ENCODE assay signal across 8 cellular contexts in the genomic region with DNA sequence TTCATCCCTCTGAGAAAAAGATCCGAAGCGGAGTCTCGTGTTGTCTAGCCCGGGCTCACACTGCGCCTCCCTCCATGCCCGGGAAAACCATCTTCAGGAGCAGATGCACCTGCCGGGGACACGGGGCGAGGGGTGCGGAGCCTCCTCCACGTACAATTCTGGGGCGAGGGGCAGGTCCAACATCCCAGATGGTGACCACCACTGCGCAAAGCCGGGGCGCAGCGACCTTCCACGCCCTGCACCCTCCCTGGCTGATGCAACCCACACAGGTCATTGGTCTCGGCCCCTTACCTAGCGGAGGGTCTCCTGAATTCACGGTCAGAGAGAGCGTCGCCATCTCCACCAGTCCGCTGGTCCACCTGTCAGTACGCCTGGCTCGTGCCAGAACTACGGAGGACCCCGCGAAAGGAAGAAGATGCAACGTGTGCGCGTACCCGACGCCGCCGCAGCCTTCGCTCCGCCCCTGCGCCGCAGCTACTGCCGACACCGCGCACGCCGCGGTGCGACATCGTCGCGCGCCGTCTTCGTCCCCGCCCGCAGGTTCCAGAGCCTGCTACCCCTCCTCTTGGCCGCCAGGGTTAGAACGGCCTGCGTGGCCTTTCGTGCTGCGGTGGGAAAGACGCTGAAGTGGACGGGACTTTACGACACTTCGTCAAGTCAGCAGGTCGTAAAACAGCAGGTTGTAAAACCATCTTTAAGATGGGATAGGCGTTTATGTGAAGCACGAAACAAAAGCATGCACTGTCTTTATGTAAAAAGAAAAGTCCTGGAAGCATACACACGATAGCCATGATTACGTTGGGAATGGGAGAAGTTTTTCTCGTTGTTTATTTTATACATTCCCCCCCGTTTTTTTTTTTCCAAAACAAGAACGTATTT. TPM values are rescaled to one million over a fixed set of nuclear protein-coding genes. Genes with fewer than 3 reads are reported as not detected.
A peak's percentile ranks its signal among the peaks of the same experiment; 100 is the strongest.
DNase-seq lines count a peak whose midpoint lies in the region; ATAC-seq lines count a peak whose summit lies in the region.

A gene (minus strand): TSS at position 454 of the 879 bp plus-strand sequence. CDS start 117 bp downstream, at position 337.

- H3K9me3 ChIP-seq in iPS-15b (ENCODE audit: control insufficient read depth, insufficient read depth, low read length) (no peaks in the 10 kb centered on the region), skeletal muscle satellite cell (replicated peaks; ENCODE audit: low read length) (no peaks in the 10 kb centered on the region)

- DNase-seq in 8988T = peak; percentile 81
- peak; percentile 94 for DNase-seq in NCI-H2107 treated with DMSO at 0.1 percent for 48 hours (lab: John Stamatoyannopoulos, UW; ENCODE audit: unreplicated experiment)
- peak; percentile 94 for DNase-seq in UCSD-AML1 (lab: John Stamatoyannopoulos, UW; ENCODE audit: unreplicated experiment)
- DNase-seq in brain pericyte (ENCODE audit: low read depth, low spot score) = peak; percentile 92

- peak within 1 kb of the TSS; percentile 82 for H3K4me2 ChIP-seq in skeletal muscle satellite cell (ENCODE audit: low read length)

- peak within 1 kb of the TSS; percentile 85 for H3K9ac ChIP-seq in iPS-15b (ENCODE audit: low read depth, low read length)
- H3K9ac ChIP-seq in skeletal muscle satellite cell (ENCODE audit: low read depth, low read length) = peak within 1 kb of the TSS; percentile 86

- H3K36me3 ChIP-seq in iPS-15b (ENCODE audit: control insufficient read depth, insufficient read depth, low read length) (no peaks in the 10 kb centered on the region), skeletal muscle satellite cell (ENCODE audit: insufficient read depth, low read length) (peaks cover 4% of the 10 kb centered on the region)

- H3K27me3 ChIP-seq in iPS-15b (ENCODE audit: control insufficient read depth, insufficient read depth, low read length) = no peaks in the 10 kb centered on the region
- no peaks in the 10 kb centered on the region for H3K27me3 ChIP-seq in skeletal muscle satellite cell (ENCODE audit: control insufficient read depth, insufficient read depth, low read length)

- H3K4me3 ChIP-seq in iPS-15b (ENCODE audit: low read depth, low read length) (peak within 1 kb of the TSS; percentile 97), skeletal muscle satellite cell (ENCODE audit: low read length) (peak within 1 kb of the TSS; percentile 95)

- ATAC-seq in GM18519 (IDR thresholded peaks at IDR 0.05; ENCODE audit: low FRiP score, unreplicated experiment) (peak; percentile 99), HG03064 (IDR thresholded peaks at IDR 0.05; ENCODE audit: low read depth, unreplicated experiment) (peak; percentile 99)

- H3K4me1 ChIP-seq in iPS-15b (ENCODE audit: control insufficient read depth, insufficient read depth, low read length) (peaks cover 2% of the 10 kb centered on the region), skeletal muscle satellite cell (ENCODE audit: control insufficient read depth, insufficient read depth, low read length) (peaks cover 12% of the 10 kb centered on the region)

RNA-seq across cellular contexts. Expression of the gene that starts here (rescaled TPM):
- 152 and 167 TPM in 2 replicates for total RNA-seq in skeletal muscle satellite cell (2012; rRNA removed)

Comparison
In these comparisons a context has a peak if more than half of its experiments do, and no peak if none do; other contexts are left out.
1. Peak in every context shown above with its lines: DNase-seq, ATAC-seq and H3K4me3 ChIP-seq.